Comparison of ENCODE assay signal across 8 cellular contexts in the genomic region with DNA sequence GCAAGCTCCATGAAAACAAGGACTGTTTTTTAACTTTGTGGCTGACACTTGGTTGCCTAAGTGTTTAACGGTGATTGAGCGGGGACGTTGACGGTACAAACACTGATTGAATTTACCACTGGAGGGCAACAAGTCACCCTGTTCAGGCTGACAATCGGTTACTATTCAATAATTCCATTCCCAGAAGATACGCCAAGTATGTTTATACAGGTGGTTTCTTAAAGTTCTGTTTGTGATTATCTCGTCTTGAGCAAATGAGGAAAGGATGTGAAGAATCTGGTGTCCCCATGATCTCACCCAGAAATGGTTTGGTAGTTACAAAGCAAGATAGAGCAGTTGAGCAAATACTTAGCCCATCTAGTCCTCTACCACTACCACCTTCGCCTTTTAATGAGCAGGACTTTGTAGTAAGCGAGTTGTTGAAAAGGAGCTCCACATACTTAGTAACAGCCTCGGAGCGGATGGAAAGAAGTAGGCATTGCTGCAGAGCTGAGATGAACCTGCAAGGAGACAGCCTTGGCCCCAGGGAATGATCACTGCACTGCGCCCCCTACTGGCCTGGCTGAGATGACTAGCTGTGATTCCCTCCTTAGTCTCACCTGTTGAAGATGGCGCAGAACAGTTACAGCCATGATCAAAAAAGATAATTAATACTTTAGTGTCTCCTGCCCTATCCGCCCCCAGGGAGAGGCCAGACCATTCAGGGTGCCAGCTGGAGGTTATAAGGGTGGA. TPM values are rescaled to one million over a fixed set of nuclear protein-coding genes. Genes with fewer than 3 reads are reported as not detected.
DNase-seq lines count a peak whose midpoint lies in the region; ATAC-seq, FAIRE-seq and TF ChIP-seq lines count a peak whose summit lies in the region.

No MANE protein-coding gene starts in this region.

- H3K4me3 ChIP-seq in mammary epithelial cell (replicated peaks in 1 of 3; ENCODE audit: insufficient read depth in 1 of 3, low read depth in 2 of 3, low read length in 3 of 3) = peak overlapping the region in 2 of 3 experiments; percentile 1 to 8

- TF ChIP-seq CTCF in WTC11 (IDR thresholded peaks at IDR 0.05) (peak; percentile 83), mammary epithelial cell (conservative IDR thresholded peaks at IDR 0.05 in 1 of 2, IDR thresholded peaks at IDR 0.05 in 1 of 2; ENCODE audit: extremely low read depth in 1 of 2, insufficient read depth in 1 of 2, low read depth in 1 of 2, low read length in 2 of 2) (peak; percentile 89 to 98)

- peak overlapping the region; percentile 14 for H2AFZ ChIP-seq in mammary epithelial cell (ENCODE audit: low read depth, low read length)

- peak; percentile 62 for ATAC-seq in HG03095 (IDR thresholded peaks at IDR 0.05; ENCODE audit: unreplicated experiment)
- ATAC-seq in WTC11 = peak; percentile 85

- peaks cover 6% of the 10 kb centered on the region for H3K9me3 Mint-ChIP-seq in WTC11

- POLR2A ChIA-PET in WTC11 (lab: Charles Lee) = interaction anchor here (0.6 to 2.2 kb wide), 5 partner anchors 36 to 119 kb away, joined by 3 to 17 read pairs (median 6); a partner anchor contains a TSS

- in situ Hi-C loops in mammary epithelial cell (cut with MboI; ENCODE audit: low sequenced_read_pairs in 2 of 2) = no loop called here

- H3K9me3 ChIP-seq in mammary epithelial cell (replicated peaks; ENCODE audit: insufficient read depth, low read length) = peaks cover 1% of the 10 kb centered on the region

- peak; percentile 81 for FAIRE-seq in GM18507 (lab: Jason Lieb, UNC)

- H4K20me1 ChIP-seq in mammary epithelial cell (ENCODE audit: insufficient read depth, low read length) = no peaks in the 10 kb centered on the region

- CTCF ChIA-PET in WTC11 (lab: Charles Lee) = interaction anchor here (0.5 to 3.6 kb wide), 63 partner anchors 10 to 760 kb away, joined by 3 to 33 read pairs (median 5); a partner anchor contains a TSS
- CTCF ChIA-PET in mammary epithelial cell (lab: Charles Lee; ENCODE audit: low non-redundant PET) = interaction anchor here (0.5 to 1.9 kb wide), 11 partner anchors 30 to 244 kb away, joined by 3 to 20 read pairs (median 6); a partner anchor contains a TSS

- intact Hi-C loops in mammary epithelial cell (cut with micrococcal nuclease) = loop anchor here (1.0 to 2.0 kb wide), 5 partner anchors 19 to 162 kb away; a partner anchor contains a TSS

- dilution Hi-C loops in mammary epithelial cell (cut with HindIII; ENCODE audit: low sequenced_read_pairs) = no loop called here

- 11% methylated on average over 13 of the region's 14 CpGs for WGBS in mammary epithelial cell (ENCODE audit: low coverage, missing lambda C conversion rate)

- peak overlapping the region; percentile 57 for H3K4me2 ChIP-seq in mammary epithelial cell (ENCODE audit: insufficient read depth, low read depth, low read length)

- H3K27ac ChIP-seq in mammary epithelial cell (ENCODE audit: insufficient read depth, low read depth, low read length) = no peak overlapping the region

- DNase-seq in A172 (ENCODE audit: low spot score) = peak; percentile 87
- peak; percentile 54 for DNase-seq in GM18507 (ENCODE audit: extremely low spot score, insufficient read length, low read depth)
- DNase-seq in NCI-H2196 (lab: John Stamatoyannopoulos, UW; ENCODE audit: unreplicated experiment) = peak; percentile 33
- peak; percentile 94 for DNase-seq in WTC11 (ENCODE audit: low spot score)
- DNase-seq in mammary epithelial cell = peak; percentile 65
- peak; percentile 91 for DNase-seq in islet precursor cell
- peak; percentile 68 to 85 for DNase-seq in stimulated activated CD4-positive, alpha-beta T cell treated with anti-CD3 and anti-CD28 coated beads, Interleukin-15, amount 100 ng/mL, for 48 hours (ENCODE audit: low read depth in 2 of 2)

- H3K4me1 ChIP-seq in mammary epithelial cell (ENCODE audit: insufficient read depth, low read length) = peaks cover 17% of the 10 kb centered on the region

- H3K4me3 Mint-ChIP-seq in WTC11 = peak overlapping the region; percentile 37

- no peaks in the 10 kb centered on the region for H3K27me3 ChIP-seq in mammary epithelial cell (ENCODE audit: insufficient read depth, low read length)

- peaks cover 18% of the 10 kb centered on the region for H3K4me1 Mint-ChIP-seq in WTC11

- H3K79me2 ChIP-seq in mammary epithelial cell (ENCODE audit: insufficient read depth, low read length) = no peaks in the 10 kb centered on the region

- peak overlapping the region; percentile 85; the same call in 1 of the 2 replicates for H3K27ac Mint-ChIP-seq in WTC11

- H3K36me3 ChIP-seq in mammary epithelial cell (ENCODE audit: insufficient read depth, low read length) = peaks cover 2% of the 10 kb centered on the region

- H3K9ac ChIP-seq in mammary epithelial cell (ENCODE audit: insufficient read depth, low read length) = no peak overlapping the region

- no peaks in the 10 kb centered on the region for H3K27me3 Mint-ChIP-seq in WTC11 (ENCODE audit: low read depth)

- no TSS peak for BruUV-seq in mammary epithelial cell (replicated peaks; lab: Mats Ljungman, UMichigan)

- H3K36me3 Mint-ChIP-seq in WTC11 = peaks cover 13% of the 10 kb centered on the region

TF ChIP-seq in WTC11, 78 proteins besides CTCF, POLR2A, EP300 and RAD21:
- TF ChIP-seq ZNF396 (CRISPR knock-in tag; IDR thresholded peaks at IDR 0.05; ENCODE audit: borderline replicate concordance) = no peak
- TF ChIP-seq PRRX2 (CRISPR knock-in tag; IDR thresholded peaks at IDR 0.05) = 0 out of 2 replicates have a peak, but pooled peaks have one; percentile 31

RNA-seq across cellular contexts. Expression of a gene that starts 36.3 kb away (rescaled TPM):
- 15.7 and 20.5 TPM in 2 replicates for total RNA-seq in A172 (2014; rRNA removed; shearing (Covaris generic))
- total RNA-seq in WTC11 (2021) = 12.2 to 14.6 TPM (median 13.2 TPM) in 3 replicates
- 10 to 100 TPM; 17.2 to 26.9 TPM for total RNA-seq in mammary epithelial cell
- polyA plus RNA-seq in mammary epithelial cell = 10.5 TPM
- 11.8 TPM for polyA minus RNA-seq in mammary epithelial cell

RNA-seq across cellular contexts. Expression of a gene that starts 42.2 kb away (rescaled TPM):
- total RNA-seq in A172 (2014; rRNA removed; shearing (Covaris generic)) = 70.9 and 73.2 TPM in 2 replicates
- total RNA-seq in WTC11 (2021) (34.1 to 37.3 TPM (median 35.7 TPM) in 3 replicates), mammary epithelial cell (100 to 1,000 TPM in 1 of 2 donors, 10 to 100 TPM in 1; 63.3 to 104 TPM)
- polyA plus RNA-seq in mammary epithelial cell = 93.1 TPM
- 92.8 TPM for polyA minus RNA-seq in mammary epithelial cell

Comparison
In these comparisons a context has a peak if more than half of its experiments do, and no peak if none do; other contexts are left out.
1. DNase-seq: peak in every context shown above with its lines; median percentile 94 in WTC11; 91 in islet precursor cell; 87 in A172; 76 in stimulated activated CD4-positive, alpha-beta T cell treated with anti-CD3 and anti-CD28 coated beads, Interleukin-15, amount 100 ng/mL, for 48 hours; 65 in mammary epithelial cell; 54 in GM18507; 33 in NCI-H2196.